1 cellular context compared by ENCODE assay signal in genomic region chr12:56119361-56119796, GRCh38.
TF ChIP-seq lines count a peak whose summit lies in the region.

No MANE protein-coding gene starts in this region.

TF ChIP-seq in K562, 482 proteins besides CTCF, POLR2A, EP300 and RAD21 (continues in another document):
- TF ChIP-seq IRF2 (CRISPR knock-in tag; IDR thresholded peaks at IDR 0.05), result no peak
- no peak for TF ChIP-seq BMI1 (IDR thresholded peaks at IDR 0.05; ENCODE audit: low read length)
- peak; percentile 89 for TF ChIP-seq DEAF1 (CRISPR knock-in tag; IDR thresholded peaks at IDR 0.05)
- peak; percentile 31 to 54; a peak in 1 of 4 replicates for TF ChIP-seq SIN3A (IDR thresholded peaks at IDR 0.05; ENCODE audit: borderline replicate concordance in 2 of 2, control insufficient read depth in 1 of 2, low read depth in 2 of 2, low read length in 2 of 2)
- TF ChIP-seq ZFP30 (CRISPR knock-in tag; IDR thresholded peaks at IDR 0.05; ENCODE audit: borderline replicate concordance), result no peak
- peak; percentile 39; the same call in 1 of the 2 replicates for TF ChIP-seq RB1 (IDR thresholded peaks at IDR 0.05; ENCODE audit: low read depth)
- TF ChIP-seq ZNF311 (CRISPR knock-in tag; IDR thresholded peaks at IDR 0.05), result no peak
- TF ChIP-seq ZBTB8A (IDR thresholded peaks at IDR 0.05; ENCODE audit: partially characterized antibody), result no peak
- TF ChIP-seq CREB1 (IDR thresholded peaks at IDR 0.05), result no peak
- no peak for TF ChIP-seq CREB1 (CRISPR knock-in tag; IDR thresholded peaks at IDR 0.05)
- peak; percentile 78 for TF ChIP-seq L3MBTL2 (IDR thresholded peaks at IDR 0.05)
- no peak for TF ChIP-seq FUS (optimal IDR thresholded peaks at IDR 0.05; ENCODE audit: low read depth, low read length)
- peak; percentile 54; the same call in 1 of the 2 replicates for TF ChIP-seq BHLHE40 (IDR thresholded peaks at IDR 0.05; ENCODE audit: low read length)
- peak; percentile 43 to 69; a peak in 2 of 4 replicates for TF ChIP-seq MAZ (CRISPR knock-in tag; conservative IDR thresholded peaks at IDR 0.05 in 1 of 2, IDR thresholded peaks at IDR 0.05 in 1 of 2)
- peak; percentile 84 for TF ChIP-seq MAX (CRISPR knock-in tag; IDR thresholded peaks at IDR 0.05)
- peak in 1 of 2 experiments; percentile 35 for TF ChIP-seq E2F6 (IDR thresholded peaks at IDR 0.05; ENCODE audit: borderline replicate concordance in 1 of 2, extremely low read depth in 1 of 2, insufficient read depth in 1 of 2, insufficient read length in 1 of 2, low read depth in 1 of 2, low read length in 1 of 2, poor library complexity in 1 of 2, severe bottlenecking in 1 of 2)
- peak in 1 of 2 experiments; percentile 44 for TF ChIP-seq AFF1 (IDR thresholded peaks at IDR 0.05; ENCODE audit: low read depth in 1 of 2, partially characterized antibody in 2 of 2)
- TF ChIP-seq MIER1 (IDR thresholded peaks at IDR 0.05; ENCODE audit: low read depth), result no peak
- no peak for TF ChIP-seq ZBTB34 (CRISPR knock-in tag; IDR thresholded peaks at IDR 0.05)
- TF ChIP-seq ZNF583 (CRISPR knock-in tag; IDR thresholded peaks at IDR 0.05), result no peak
- 0 out of 2 replicates have a peak, but pooled peaks have one; percentile 15 for TF ChIP-seq TEAD2 (tag; IDR thresholded peaks at IDR 0.05)
- TF ChIP-seq E2F8 (IDR thresholded peaks at IDR 0.05; ENCODE audit: low read depth, partially characterized antibody), result peak; percentile 27
- peak; percentile 47 for TF ChIP-seq PRDM10 (IDR thresholded peaks at IDR 0.05; ENCODE audit: partially characterized antibody)
- TF ChIP-seq TRIM28 (IDR thresholded peaks at IDR 0.05), result peak; percentile 33; the same call in 1 of the 2 replicates
- TF ChIP-seq JUN (IDR thresholded peaks at IDR 0.05; ENCODE audit: borderline replicate concordance, low read depth, low read length), result peak; percentile 47; the same call in 1 of the 2 replicates
- TF ChIP-seq JUN (CRISPR knock-in tag; IDR thresholded peaks at IDR 0.05; ENCODE audit: borderline replicate concordance), result no peak
- no peak for TF ChIP-seq PCBP2 (IDR thresholded peaks at IDR 0.05; ENCODE audit: low read depth, low read length, poor library complexity, severe bottlenecking)
- no peak for TF ChIP-seq MEF2A (IDR thresholded peaks at IDR 0.05; ENCODE audit: control insufficient read depth, low read depth, low read length)
- TF ChIP-seq BCOR (IDR thresholded peaks at IDR 0.05), result 0 out of 2 replicates have a peak, but pooled peaks have one; percentile 23
- no peak for TF ChIP-seq RFX1 (IDR thresholded peaks at IDR 0.05)
- TF ChIP-seq POLR2AphosphoS5 (IDR thresholded peaks at IDR 0.05; ENCODE audit: control insufficient read depth, insufficient read depth, low read depth, low read length), result peak; percentile 25; the same call in 1 of the 2 replicates
- TF ChIP-seq CSDE1 (IDR thresholded peaks at IDR 0.05), result no peak
- 0 out of 2 replicates have a peak, but pooled peaks have one; percentile 25 for TF ChIP-seq ATF7 (IDR thresholded peaks at IDR 0.05)
- no peak for TF ChIP-seq TFAM (CRISPR knock-in tag; conservative IDR thresholded peaks at IDR 0.05)
- TF ChIP-seq ZFX (CRISPR knock-in tag; IDR thresholded peaks at IDR 0.05), result 0 out of 2 replicates have a peak, but pooled peaks have one; percentile 13
- peak in 1 of 2 experiments; percentile 37; a peak in 1 of 4 replicates for TF ChIP-seq TBL1XR1 (IDR thresholded peaks at IDR 0.05; ENCODE audit: low read length in 2 of 2)
- TF ChIP-seq ZNF592 (IDR thresholded peaks at IDR 0.05), result peak; percentile 70; the same call in 1 of the 2 replicates
- TF ChIP-seq SMARCC2 (IDR thresholded peaks at IDR 0.05; ENCODE audit: low read depth), result no peak
